Comparison of ENCODE assay signal across 8 cellular contexts in the genomic region with DNA sequence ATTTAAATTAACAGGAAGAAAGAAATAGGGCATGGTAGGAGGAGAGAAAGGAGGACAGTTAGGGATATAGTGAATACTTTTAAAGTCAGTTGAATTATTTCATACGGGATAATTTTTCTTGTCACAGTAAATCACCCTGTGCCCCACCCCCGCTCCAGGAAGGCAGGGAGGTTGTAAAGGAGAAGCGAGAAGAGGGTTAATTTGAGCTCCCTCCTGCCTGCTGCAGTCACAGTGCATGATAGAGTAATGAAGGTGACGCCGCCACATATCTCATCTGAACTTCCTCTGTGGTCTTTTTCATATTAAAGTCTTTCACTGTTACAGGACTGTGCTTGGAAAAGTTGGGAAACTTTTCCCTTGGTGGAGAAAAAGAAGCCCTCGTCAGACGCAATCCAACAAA.
DNase-seq lines count a peak whose midpoint lies in the region; TF ChIP-seq lines count a peak whose summit lies in the region.

No MANE protein-coding gene starts in this region.

- H3K27ac ChIP-seq in BLaER1 treated with 17β-estradiol and CSF1 and Interleukin-3, amounts not matched to agents 10 nM and 100 nM = peak overlapping the region in 6 of 11 experiments; percentile 2 to 64 (median 52); a peak in 9 of 22 replicates
- H3K27ac ChIP-seq in MM.1S (ENCODE audit: low read length) = no peak overlapping the region
- peak overlapping the region; percentile 96 to 98 for H3K27ac ChIP-seq in coronary artery
- peak overlapping the region; percentile 81 for H3K27ac ChIP-seq in muscle layer of colon (ENCODE audit: low read depth, low read length)

- H4K20me1 ChIP-seq in BLaER1 treated with 17β-estradiol and CSF1 and Interleukin-3, amounts not matched to agents 10 nM and 100 nM = peaks cover 0 to 22% (median 16%) of the 10 kb centered on the region in 11 experiments; a peak in 16 of 22 replicates
- no peaks in the 10 kb centered on the region for H4K20me1 ChIP-seq in MM.1S (ENCODE audit: insufficient read depth, low read length)

- H3K4me1 ChIP-seq in BLaER1 treated with 17β-estradiol and CSF1 and Interleukin-3, amounts not matched to agents 10 nM and 100 nM = peaks cover 24 to 37% (median 33%) of the 10 kb centered on the region in 10 experiments
- H3K4me1 ChIP-seq in MM.1S (ENCODE audit: low read length) (no peaks in the 10 kb centered on the region), muscle layer of colon (ENCODE audit: insufficient read depth, low read length) (peaks cover 11% of the 10 kb centered on the region)

- no peaks in the 10 kb centered on the region for H3K9me3 ChIP-seq in BLaER1 treated with 17β-estradiol and CSF1 and Interleukin-3, amounts not matched to agents 10 nM and 100 nM (replicated peaks in 1 of 11)
- no peaks in the 10 kb centered on the region for H3K9me3 ChIP-seq in MM.1S (replicated peaks; ENCODE audit: insufficient read depth, low read length)
- no peaks in the 10 kb centered on the region for H3K9me3 ChIP-seq in muscle layer of colon (ENCODE audit: low read length)

- peak overlapping the region; percentile 95 to 100 (median 99) for H3K4me2 ChIP-seq in BLaER1 treated with 17β-estradiol and CSF1 and Interleukin-3, amounts not matched to agents 10 nM and 100 nM
- H3K4me2 ChIP-seq in MM.1S (ENCODE audit: low read depth, low read length) = peak overlapping the region; percentile 80

- no peaks in the 10 kb centered on the region for H3K9me2 ChIP-seq in MM.1S (replicated peaks; ENCODE audit: insufficient read depth, low read length)

- H3F3A ChIP-seq in MM.1S (ENCODE audit: insufficient read depth, low read length) = peaks cover 3% of the 10 kb centered on the region; the same call in 1 of the 2 replicates

- H3K9ac ChIP-seq in BLaER1 treated with 17β-estradiol and CSF1 and Interleukin-3, amounts not matched to agents 10 nM and 100 nM = peak overlapping the region; percentile 51 to 82 (median 76); a peak in 20 of 22 replicates
- peak overlapping the region; percentile 24; the same call in 1 of the 2 replicates for H3K9ac ChIP-seq in MM.1S (ENCODE audit: low read length)
- H3K9ac ChIP-seq in muscle layer of colon (ENCODE audit: low read length) = peak overlapping the region; percentile 32

- H3K79me2 ChIP-seq in MM.1S (ENCODE audit: low read length) = no peaks in the 10 kb centered on the region

- H2AFZ ChIP-seq in MM.1S (ENCODE audit: low read length) = peak overlapping the region; percentile 59

- peaks cover 37 to 39% (median 38%) of the 10 kb centered on the region in 11 experiments for H3K27me3 ChIP-seq in BLaER1 treated with 17β-estradiol and CSF1 and Interleukin-3, amounts not matched to agents 10 nM and 100 nM
- H3K27me3 ChIP-seq in MM.1S (replicated peaks; ENCODE audit: insufficient read depth, low read length) (no peaks in the 10 kb centered on the region), muscle layer of colon (ENCODE audit: control insufficient read depth in 1 of 2, insufficient read depth in 2 of 2, low read length in 2 of 2) (no peaks in the 10 kb centered on the region)

- H3K4me3 ChIP-seq in BLaER1 treated with 17β-estradiol and CSF1 and Interleukin-3, amounts not matched to agents 10 nM and 100 nM = peak overlapping the region; percentile 64 to 89 (median 78)
- H3K4me3 ChIP-seq in MM.1S (ENCODE audit: low read length) (peak overlapping the region; percentile 59), coronary artery (peak overlapping the region; percentile 96), muscle layer of colon (ENCODE audit: low read depth in 1 of 2, low read length in 2 of 2) (peak overlapping the region; percentile 78 to 86)

- no peaks in the 10 kb centered on the region for H3K36me3 ChIP-seq in BLaER1 treated with 17β-estradiol and CSF1 and Interleukin-3, amounts not matched to agents 10 nM and 100 nM
- H3K36me3 ChIP-seq in MM.1S (replicated peaks; ENCODE audit: insufficient read depth, low read length) (no peaks in the 10 kb centered on the region), muscle layer of colon (ENCODE audit: insufficient read depth, low read length) (no peaks in the 10 kb centered on the region)

- DNase-seq in MM.1S (no peak), coronary artery (ENCODE audit: low spot score) (no peak), D341Med (ENCODE audit: low spot score) (no peak), hippocampal formation (lab: John Stamatoyannopoulos, UW) (no peak), DMS153 (lab: John Stamatoyannopoulos, UW) (no peak)
- no peak for DNase-seq in activated CD4-positive, CD25-positive, alpha-beta regulatory T cell treated with anti-CD3 and anti-CD28 coated beads, Interleukin-2, amount 50 U/mL, for 72 hours

- TF ChIP-seq CTCF in MM.1S (IDR thresholded peaks at IDR 0.05; ENCODE audit: low read length) (no peak), coronary artery (IDR thresholded peaks at IDR 0.05) (no peak)

Comparison
In these comparisons a context has a peak if more than half of its experiments do, and no peak if none do; other contexts are left out.
1. H3K9ac ChIP-seq: peak in every context shown above with its lines; median percentile 76 in BLaER1 treated with 17β-estradiol and CSF1 and Interleukin-3, amounts not matched to agents 10 nM and 100 nM; 32 in muscle layer of colon; 24 in MM.1S.